In the genomic region with DNA sequence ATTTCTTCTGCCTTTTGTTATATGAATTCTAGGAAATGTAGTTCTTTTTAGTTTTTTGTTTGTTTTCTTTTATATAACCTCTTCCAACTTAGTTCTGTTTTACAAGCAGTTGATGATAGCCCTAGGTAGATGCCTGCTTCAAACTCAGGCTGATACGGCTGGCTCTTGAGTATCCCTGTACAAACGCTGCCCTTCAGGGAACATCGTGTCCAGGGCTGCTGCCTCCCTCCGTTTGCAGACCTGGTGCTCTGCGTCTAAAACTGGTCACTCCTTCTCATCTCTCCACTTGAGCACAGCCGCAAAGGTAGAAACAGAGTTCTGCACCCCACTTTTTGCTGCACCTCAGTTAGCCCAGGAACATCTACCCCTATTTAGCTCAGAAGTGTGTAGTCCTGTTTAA, we compare ENCODE assay signal across 1 cellular context.
TF ChIP-seq lines count a peak whose summit lies in the region.

No MANE protein-coding gene starts in this region.

TF ChIP-seq in WTC11, 78 proteins besides CTCF, POLR2A, EP300 and RAD21 (continued from another document):
- TF ChIP-seq, protein P1, sequence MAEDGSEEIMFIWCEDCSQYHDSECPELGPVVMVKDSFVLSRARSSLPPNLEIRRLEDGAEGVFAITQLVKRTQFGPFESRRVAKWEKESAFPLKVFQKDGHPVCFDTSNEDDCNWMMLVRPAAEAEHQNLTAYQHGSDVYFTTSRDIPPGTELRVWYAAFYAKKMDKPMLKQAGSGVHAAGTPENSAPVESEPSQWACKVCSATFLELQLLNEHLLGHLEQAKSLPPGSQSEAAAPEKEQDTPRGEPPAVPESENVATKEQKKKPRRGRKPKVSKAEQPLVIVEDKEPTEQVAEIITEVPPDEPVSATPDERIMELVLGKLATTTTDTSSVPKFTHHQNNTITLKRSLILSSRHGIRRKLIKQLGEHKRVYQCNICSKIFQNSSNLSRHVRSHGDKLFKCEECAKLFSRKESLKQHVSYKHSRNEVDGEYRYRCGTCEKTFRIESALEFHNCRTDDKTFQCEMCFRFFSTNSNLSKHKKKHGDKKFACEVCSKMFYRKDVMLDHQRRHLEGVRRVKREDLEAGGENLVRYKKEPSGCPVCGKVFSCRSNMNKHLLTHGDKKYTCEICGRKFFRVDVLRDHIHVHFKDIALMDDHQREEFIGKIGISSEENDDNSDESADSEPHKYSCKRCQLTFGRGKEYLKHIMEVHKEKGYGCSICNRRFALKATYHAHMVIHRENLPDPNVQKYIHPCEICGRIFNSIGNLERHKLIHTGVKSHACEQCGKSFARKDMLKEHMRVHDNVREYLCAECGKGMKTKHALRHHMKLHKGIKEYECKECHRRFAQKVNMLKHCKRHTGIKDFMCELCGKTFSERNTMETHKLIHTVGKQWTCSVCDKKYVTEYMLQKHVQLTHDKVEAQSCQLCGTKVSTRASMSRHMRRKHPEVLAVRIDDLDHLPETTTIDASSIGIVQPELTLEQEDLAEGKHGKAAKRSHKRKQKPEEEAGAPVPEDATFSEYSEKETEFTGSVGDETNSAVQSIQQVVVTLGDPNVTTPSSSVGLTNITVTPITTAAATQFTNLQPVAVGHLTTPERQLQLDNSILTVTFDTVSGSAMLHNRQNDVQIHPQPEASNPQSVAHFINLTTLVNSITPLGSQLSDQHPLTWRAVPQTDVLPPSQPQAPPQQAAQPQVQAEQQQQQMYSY (CRISPR knock-in tag; IDR thresholded peaks at IDR 0.05), result no peak
- TF ChIP-seq, protein P2, sequence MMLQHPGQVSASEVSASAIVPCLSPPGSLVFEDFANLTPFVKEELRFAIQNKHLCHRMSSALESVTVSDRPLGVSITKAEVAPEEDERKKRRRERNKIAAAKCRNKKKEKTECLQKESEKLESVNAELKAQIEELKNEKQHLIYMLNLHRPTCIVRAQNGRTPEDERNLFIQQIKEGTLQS (CRISPR knock-in tag; conservative IDR thresholded peaks at IDR 0.05), result no peak
- TF ChIP-seq, protein P3, sequence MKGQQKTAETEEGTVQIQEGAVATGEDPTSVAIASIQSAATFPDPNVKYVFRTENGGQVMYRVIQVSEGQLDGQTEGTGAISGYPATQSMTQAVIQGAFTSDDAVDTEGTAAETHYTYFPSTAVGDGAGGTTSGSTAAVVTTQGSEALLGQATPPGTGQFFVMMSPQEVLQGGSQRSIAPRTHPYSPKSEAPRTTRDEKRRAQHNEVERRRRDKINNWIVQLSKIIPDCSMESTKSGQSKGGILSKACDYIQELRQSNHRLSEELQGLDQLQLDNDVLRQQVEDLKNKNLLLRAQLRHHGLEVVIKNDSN (CRISPR knock-in tag; IDR thresholded peaks at IDR 0.05), result no peak
- no peak for TF ChIP-seq CBFB (CRISPR knock-in tag; IDR thresholded peaks at IDR 0.05; ENCODE audit: low read depth)
- TF ChIP-seq ESRRA (CRISPR knock-in tag; IDR thresholded peaks at IDR 0.05; ENCODE audit: borderline replicate concordance), result no peak
- no peak for TF ChIP-seq MLX (CRISPR knock-in tag; IDR thresholded peaks at IDR 0.05)
